11 cellular contexts compared by ENCODE assay signal in genomic region chr5:115977988-115978387, GRCh38. TPM values are rescaled to one million over a fixed set of nuclear protein-coding genes. Genes with fewer than 3 reads are reported as not detected.
DNase-seq lines count a peak whose midpoint lies in the region; ATAC-seq and TF ChIP-seq lines count a peak whose summit lies in the region.
"Had no signal": no experiment of that assay in that cellular context is flagged by ENCODE, and none has a peak within 500 bp of the region (broad histone marks: within the 10 kb centered on the region; RNA-seq: fewer than 3 reads in every experiment).

No MANE protein-coding gene starts in this region.

- H3K27me3 ChIP-seq in PC-3 (ENCODE audit: low read length) = no peaks in the 10 kb centered on the region
- H3K27me3 ChIP-seq: MG63 had no signal

- POLR2A ChIA-PET in PC-3 (lab: Charles Lee; ENCODE audit: unreplicated experiment) = no interaction called here

- no peaks in the 10 kb centered on the region for H3K9me3 ChIP-seq in PC-3 (ENCODE audit: low read length)
- H3K9me3 ChIP-seq: MG63 had no signal

- no peaks in the 10 kb centered on the region for H3K36me3 ChIP-seq in PC-3 (ENCODE audit: low read depth, low read length)
- H3K36me3 ChIP-seq: MG63 had no signal

- CTCF ChIA-PET in PC-3 (lab: Charles Lee) = interaction anchor here (0.7 kb wide), 1 partner anchor 24 kb away, joined by 4 read pairs; no protein-coding TSS in a partner anchor

- H3F3A ChIP-seq in PC-3 (ENCODE audit: low read length, unreplicated experiment) = no peaks in the 10 kb centered on the region

- H3K9me2 ChIP-seq in PC-3 (replicated peaks; ENCODE audit: low read length) = no peaks in the 10 kb centered on the region

- TF ChIP-seq CTCF in PC-3 (conservative IDR thresholded peaks at IDR 0.05; ENCODE audit: low read depth, low read length) (no peak), fibroblast of the aortic adventitia (IDR thresholded peaks at IDR 0.05; ENCODE audit: insufficient read depth, low read length) (no peak), retinal pigment epithelial cell (conservative IDR thresholded peaks at IDR 0.05; ENCODE audit: low read depth, low read length) (no peak)

- no peak overlapping the region for H3K9ac ChIP-seq in PC-3 (ENCODE audit: low read length)

- no peak overlapping the region for H2AFZ ChIP-seq in PC-3 (ENCODE audit: low read length)

- no peaks in the 10 kb centered on the region for H3K36me3 Mint-ChIP-seq in activated CD4-positive, alpha-beta T cell treated with anti-CD3 and anti-CD28 coated beads, Interleukin-2, amount 10 ng/mL, durations not matched to agents 24 days and 14 days (ENCODE audit: low read depth)

- intact Hi-C loops in PC-3 (cut with micrococcal nuclease) = no loop called here
- intact Hi-C loops in activated CD4-positive, alpha-beta T cell treated with anti-CD3 and anti-CD28 coated beads, Interleukin-2, amount 10 ng/mL, durations not matched to agents 24 days and 14 days (cut with micrococcal nuclease) = no loop called here

- BruUV-seq in PC-3 (replicated peaks; lab: Mats Ljungman, UMichigan) = no TSS peak

- peak; percentile 71 for DNase-seq in GM03348 (ENCODE audit: low spot score)
- peak; percentile 53 for DNase-seq in PC-3
- peak; percentile 85 for DNase-seq in fibroblast of the aortic adventitia (ENCODE audit: low read depth)
- peak; percentile 74 for DNase-seq in retinal pigment epithelial cell (ENCODE audit: low read depth)
- DNase-seq in SW480 (ENCODE audit: low spot score) = no peak
- no peak for DNase-seq in NK-92 treated with Interleukin-12 subunit alpha and Interleukin-12 subunit beta, amount 100 ng/mL, for 24 hours (lab: John Stamatoyannopoulos, UW)
- no peak for DNase-seq in activated CD4-positive, alpha-beta T cell treated with anti-CD3 and anti-CD28 coated beads, Interleukin-2, amount 10 ng/mL, durations not matched to agents 24 days and 14 days
- DNase-seq in NCI-H774 (lab: John Stamatoyannopoulos, UW) = no peak
- DNase-seq: activated naive CD4-positive, alpha-beta T cell treated with Interleukin-2 at 50 U/mL for 16 hours; erythroblast; MG63 had no signal

- H3K4me1 Mint-ChIP-seq in activated CD4-positive, alpha-beta T cell treated with anti-CD3 and anti-CD28 coated beads, Interleukin-2, amount 10 ng/mL, durations not matched to agents 24 days and 14 days = peaks cover 2% of the 10 kb centered on the region

- peaks cover 4% of the 10 kb centered on the region for H3K9me3 Mint-ChIP-seq in activated CD4-positive, alpha-beta T cell treated with anti-CD3 and anti-CD28 coated beads, Interleukin-2, amount 10 ng/mL, durations not matched to agents 24 days and 14 days

- no peak overlapping the region for H3K4me3 Mint-ChIP-seq in activated CD4-positive, alpha-beta T cell treated with anti-CD3 and anti-CD28 coated beads, Interleukin-2, amount 10 ng/mL, durations not matched to agents 24 days and 14 days

- H4K20me1 ChIP-seq in PC-3 (ENCODE audit: low read length) = no peaks in the 10 kb centered on the region

- H3K4me3 ChIP-seq in PC-3 (ENCODE audit: low read length) = no peak overlapping the region
- no peak overlapping the region for H3K4me3 ChIP-seq in fibroblast of the aortic adventitia (ENCODE audit: low read depth, low read length)
- no peak overlapping the region for H3K4me3 ChIP-seq in retinal pigment epithelial cell (ENCODE audit: low read length)
- H3K4me3 ChIP-seq: MG63 had no signal

- no peak overlapping the region for H3K27ac ChIP-seq in PC-3 (ENCODE audit: low read length)

- H3K27me3 Mint-ChIP-seq in activated CD4-positive, alpha-beta T cell treated with anti-CD3 and anti-CD28 coated beads, Interleukin-2, amount 10 ng/mL, durations not matched to agents 24 days and 14 days = peaks cover 12% of the 10 kb centered on the region

- peaks cover 14% of the 10 kb centered on the region; the same call in 1 of the 2 replicates for H3K4me1 ChIP-seq in PC-3 (ENCODE audit: insufficient read depth, low read length)

- H3K4me2 ChIP-seq in PC-3 (ENCODE audit: low read length) = peak overlapping the region; percentile 41

- H3K27ac Mint-ChIP-seq in activated CD4-positive, alpha-beta T cell treated with anti-CD3 and anti-CD28 coated beads, Interleukin-2, amount 10 ng/mL, durations not matched to agents 24 days and 14 days = no peak overlapping the region

- H3K79me2 ChIP-seq in PC-3 (ENCODE audit: low read length) = no peaks in the 10 kb centered on the region

- ATAC-seq in PC-3 = peak; percentile 81

RNA-seq across cellular contexts. Expression of gene LVRN, which starts 15.7 kb away (rescaled TPM):
- total RNA-seq in PC-3 (2014; rRNA removed) (not detected in 2 replicates), fibroblast of the aortic adventitia (ENCODE audit: low replicate concordance) (0.90 TPM in 1 of 2 replicates, not detected in the other)
- total RNA-seq in activated CD4-positive, alpha-beta T cell treated with anti-CD3 and anti-CD28 coated beads, Interleukin-2, amount 10 ng/mL, durations not matched to agents 24 days and 14 days = not detected in 2 replicates

RNA-seq across cellular contexts. Expression of gene ARL14EPL, which starts 54.3 kb away (rescaled TPM):
- total RNA-seq in PC-3 (2014; rRNA removed) (not detected in 2 replicates), fibroblast of the aortic adventitia (ENCODE audit: low replicate concordance) (0.18 TPM in 1 of 2 replicates, not detected in the other)
- total RNA-seq in activated CD4-positive, alpha-beta T cell treated with anti-CD3 and anti-CD28 coated beads, Interleukin-2, amount 10 ng/mL, durations not matched to agents 24 days and 14 days = not detected in 2 replicates

Comparison
In these comparisons a context has a peak if more than half of its experiments do, and no peak if none do; other contexts are left out.
1. DNase-seq: peak in GM03348 (single experiment), PC-3 (single experiment), fibroblast of the aortic adventitia (single experiment) and retinal pigment epithelial cell (single experiment); none in SW480 (single experiment), NK-92 treated with Interleukin-12 subunit alpha and Interleukin-12 subunit beta, amount 100 ng/mL, for 24 hours (single experiment), activated CD4-positive, alpha-beta T cell treated with anti-CD3 and anti-CD28 coated beads, Interleukin-2, amount 10 ng/mL, durations not matched to agents 24 days and 14 days (single experiment) and NCI-H774 (single experiment).